In the genomic region with DNA sequence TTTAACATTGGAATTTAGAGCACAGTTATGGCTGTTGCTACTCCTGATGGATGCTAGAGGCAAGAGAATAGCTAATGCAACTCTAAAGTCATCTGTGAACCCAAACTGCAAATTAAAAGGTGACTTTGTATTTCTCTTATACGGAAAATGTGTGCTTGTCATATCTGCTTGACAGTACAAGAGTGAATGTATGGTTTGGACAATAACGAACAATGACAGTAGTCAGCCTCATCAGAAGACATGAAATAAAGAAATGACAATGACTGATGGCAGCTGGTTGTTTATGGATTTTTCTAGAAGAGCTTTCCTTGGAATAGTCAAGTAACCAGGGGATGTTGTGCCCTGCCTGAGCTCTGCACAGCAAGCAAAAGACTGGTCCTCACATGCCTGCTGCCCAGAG, we compare ENCODE assay signal across 8 cellular contexts.
"Had no signal": no experiment of that assay in that cellular context is flagged by ENCODE, and none has a peak within 500 bp of the region (broad histone marks: within the 10 kb centered on the region; RNA-seq: fewer than 3 reads in every experiment).

No MANE protein-coding gene starts in this region.

- FAIRE-seq: G401.6, GM12878, GM12891, GM12892, GM18507, GM19239 had no signal

- DNase-seq: GDM1, GF-D8 had no signal

- H3K4me3 ChIP-seq: GM12878 had no signal

- ATAC-seq: GM12878 had no signal
